ENCODE assay signal across 8 cellular contexts in genomic region chr10:5411941-5412276, GRCh38. TPM values are rescaled to one million over a fixed set of nuclear protein-coding genes. Genes with fewer than 3 reads are reported as not detected.
DNase-seq lines count a peak whose midpoint lies in the region; ATAC-seq and TF ChIP-seq lines count a peak whose summit lies in the region.
"Had no signal": no experiment of that assay in that cellular context is flagged by ENCODE, and none has a peak within 500 bp of the region (broad histone marks: within the 10 kb centered on the region; RNA-seq: fewer than 3 reads in every experiment).

No MANE protein-coding gene starts in this region.

- TF ChIP-seq CTCF in H9 (conservative IDR thresholded peaks at IDR 0.05), result no peak
- TF ChIP-seq CTCF in OCI-LY1 (IDR thresholded peaks at IDR 0.05; ENCODE audit: low read length), result no peak
- TF ChIP-seq CTCF in foreskin keratinocyte (conservative IDR thresholded peaks at IDR 0.05), result no peak
- TF ChIP-seq CTCF in spleen (IDR thresholded peaks at IDR 0.05 in 8 of 11, conservative IDR thresholded peaks at IDR 0.05 in 3 of 11), result no peak
- no peak for TF ChIP-seq CTCF in adrenal gland (IDR thresholded peaks at IDR 0.05)

- intact Hi-C loops in spleen (cut with DNase I; ENCODE audit: low total_unique reads), result no loop called here
- intact Hi-C loops in adrenal gland (cut with DNase I), result no loop called here

- H3K14ac ChIP-seq in H9 (ENCODE audit: insufficient read depth, low read length), result no peak overlapping the region

- no peaks in the 10 kb centered on the region for H3K9me2 ChIP-seq in OCI-LY1 (ENCODE audit: low read depth, low read length)

- H3K9ac ChIP-seq in H9 (ENCODE audit: extremely low read depth, insufficient read length, low read length) (no peak overlapping the region), OCI-LY1 (ENCODE audit: low read length) (peak overlapping the region; percentile 80)

- H2AFZ ChIP-seq in H9 (ENCODE audit: low read length), result no peak overlapping the region
- H2AFZ ChIP-seq in OCI-LY1 (ENCODE audit: low read length), result peak overlapping the region; percentile 97

- H3K4me1 ChIP-seq in H9 (ENCODE audit: insufficient read depth, low read length) (no peaks in the 10 kb centered on the region; the same call in 1 of the 2 replicates), OCI-LY1 (ENCODE audit: insufficient read depth, low read length, severe bottlenecking) (peaks cover 20% of the 10 kb centered on the region), foreskin keratinocyte (peaks cover 14% of the 10 kb centered on the region), spleen (peaks cover 0 to 21% (median 12%) of the 10 kb centered on the region in 6 donors), adrenal gland (replicated peaks in 1 of 2) (peaks cover 0 to 4% of the 10 kb centered on the region in 2 donors)

- peaks cover 16 to 17% of the 10 kb centered on the region in 2 experiments for H3K4me1 Mint-ChIP-seq in H9

- H3K79me2 ChIP-seq in H9 (ENCODE audit: insufficient read depth, low read length) (peaks cover 16% of the 10 kb centered on the region; the same call in 1 of the 2 replicates), OCI-LY1 (ENCODE audit: insufficient read depth, low read length) (peaks cover 30% of the 10 kb centered on the region)

- TF ChIP-seq POLR2A in spleen (IDR thresholded peaks at IDR 0.05) (no peak), adrenal gland (IDR thresholded peaks at IDR 0.05) (no peak)

- H3K4ac ChIP-seq in H9 (ENCODE audit: low read depth, low read length), result no peak overlapping the region

- no peak overlapping the region for H2BK20ac ChIP-seq in H9 (ENCODE audit: low read depth, low read length, poor library complexity, severe bottlenecking)

- ATAC-seq in foreskin keratinocyte (no peak), GM18873 (IDR thresholded peaks at IDR 0.05; ENCODE audit: low FRiP score, unreplicated experiment) (no peak)

- H2BK120ac ChIP-seq in H9 (ENCODE audit: low read depth, low read length, poor library complexity, severe bottlenecking), result no peak overlapping the region

- no peak overlapping the region for H4K8ac ChIP-seq in H9 (replicated peaks; ENCODE audit: insufficient read length, low read depth, low read length)

- H2BK5ac ChIP-seq in H9 (ENCODE audit: insufficient read length, low read length), result no peak overlapping the region

- no peak overlapping the region for H2AK5ac ChIP-seq in H9 (ENCODE audit: insufficient read length, low read length)

- no peak overlapping the region for H4K5ac ChIP-seq in H9 (ENCODE audit: insufficient read length, low read depth, low read length)

- H3K79me1 ChIP-seq in H9 (ENCODE audit: insufficient read depth, low read depth, low read length, poor library complexity, severe bottlenecking), result no peaks in the 10 kb centered on the region

- H3K36me3 ChIP-seq in OCI-LY1 (ENCODE audit: insufficient read depth, low read length) (peaks cover 9% of the 10 kb centered on the region), spleen (no peaks in the 10 kb centered on the region), adrenal gland (replicated peaks in 1 of 2) (no peaks in the 10 kb centered on the region)

- no peak overlapping the region for H3T11ph ChIP-seq in H9 (ENCODE audit: low read length)

- no peak for DNase-seq in H9
- no peak for DNase-seq in foreskin keratinocyte
- no peak for DNase-seq in spleen
- DNase-seq in stimulated activated CD4-positive, alpha-beta T cell treated with anti-CD3 and anti-CD28 coated beads, Interleukin-4, amount 100 ng/mL, for 24 hours, result no peak
- DNase-seq in adrenal gland, result no peak

- no peak overlapping the region for H3K27ac Mint-ChIP-seq in H9

- H3K27me3 ChIP-seq in H9 (ENCODE audit: insufficient read depth, low read length), result no peaks in the 10 kb centered on the region
- H3K27me3 ChIP-seq in OCI-LY1 (ENCODE audit: insufficient read depth, low read length), result no peaks in the 10 kb centered on the region
- no peaks in the 10 kb centered on the region for H3K27me3 ChIP-seq in foreskin keratinocyte
- peaks cover 0 to 16% (median 0%) of the 10 kb centered on the region in 7 donors for H3K27me3 ChIP-seq in spleen (replicated peaks in 1 of 7)
- peaks cover 5% of the 10 kb centered on the region for H3K27me3 ChIP-seq in adrenal gland

- H2BK15ac ChIP-seq in H9 (ENCODE audit: low read depth, low read length), result no peak overlapping the region

- H4K20me1 ChIP-seq in H9 (ENCODE audit: control insufficient read depth, insufficient read depth, insufficient read length) (no peaks in the 10 kb centered on the region), OCI-LY1 (ENCODE audit: insufficient read depth, low read length) (no peaks in the 10 kb centered on the region)

- peaks cover 1% of the 10 kb centered on the region; the same call in 1 of the 2 replicates for H3K27me3 Mint-ChIP-seq in H9 (ENCODE audit: low read depth)

- H3F3A ChIP-seq in OCI-LY1 (ENCODE audit: insufficient read depth, low read length), result no peaks in the 10 kb centered on the region

- H3K36me3 Mint-ChIP-seq in H9 (ENCODE audit: insufficient read depth in 1 of 3, low read depth in 3 of 3), result peaks cover 3 to 6% (median 4%) of the 10 kb centered on the region in 3 experiments; a peak in 6 of 7 replicates

- no peak overlapping the region for H2BK12ac ChIP-seq in H9 (ENCODE audit: insufficient read length, low read depth, low read length)

- no peak overlapping the region for H3K23ac ChIP-seq in H9 (ENCODE audit: insufficient read length, low read depth, low read length)

- no peak overlapping the region for H3K27ac ChIP-seq in H9 (ENCODE audit: insufficient read length, low read depth, low read length)
- no peak overlapping the region for H3K27ac ChIP-seq in OCI-LY1 (ENCODE audit: low read depth, low read length, poor library complexity, severe bottlenecking)
- H3K27ac ChIP-seq in foreskin keratinocyte, result peak overlapping the region; percentile 91
- no peak overlapping the region for H3K27ac ChIP-seq in spleen
- H3K27ac ChIP-seq in adrenal gland, result peak overlapping the region in 1 of 5 donors; percentile 65

- H3K9me3 ChIP-seq in H9 (ENCODE audit: control insufficient read depth, low read depth, low read length), result no peaks in the 10 kb centered on the region
- 0 out of 2 replicates have a peak, but pooled peaks cover 6% of the 10 kb centered on the region for H3K9me3 ChIP-seq in OCI-LY1 (ENCODE audit: low read length)
- peaks cover 0 to 5% (median 0%) of the 10 kb centered on the region in 8 donors for H3K9me3 ChIP-seq in spleen
- H3K9me3 ChIP-seq in adrenal gland (replicated peaks in 1 of 3), result no peaks in the 10 kb centered on the region

- H3K4me2 ChIP-seq in H9 (ENCODE audit: insufficient read depth, insufficient read length, low read length) (peak overlapping the region; percentile 6), OCI-LY1 (ENCODE audit: low read length) (peak overlapping the region; percentile 93)

- H3K4me3 ChIP-seq in OCI-LY1 (ENCODE audit: low read depth, low read length, poor library complexity, severe bottlenecking) (peak overlapping the region; percentile 84), spleen (peak overlapping the region in 6 of 8 donors; percentile 71 to 96 (median 76)), adrenal gland (peak overlapping the region in 2 of 4 donors; percentile 62 to 84)

- peaks cover 12 to 20% of the 10 kb centered on the region in 2 experiments for H3K9me3 Mint-ChIP-seq in H9

- no peak overlapping the region; a peak in 1 of 5 replicates for H3K4me3 Mint-ChIP-seq in H9

- whole genome bisulfite sequencing in H9 (ENCODE audit: extremely low coverage, insufficient read length, low lambda C conversion rate), result no CpG with 5 or more reads among the region's 3 CpGs
- 43 to 51% (median 47%) methylated on average over 3 of the region's 3 CpGs for WGBS in spleen, 5 donors
- WGBS in adrenal gland, 4 donors, result 27 to 37% (median 34%) methylated on average over 3 of the region's 3 CpGs

- no peak overlapping the region for H3K18ac ChIP-seq in H9 (ENCODE audit: insufficient read length, low read depth, low read length)

- H3K56ac ChIP-seq in H9 (ENCODE audit: insufficient read length, low read depth, low read length), result no peak overlapping the region

- H3K23me2 ChIP-seq in H9 (ENCODE audit: insufficient read length, low read depth, low read length, poor library complexity, severe bottlenecking), result peaks cover 5% of the 10 kb centered on the region

- no peak overlapping the region for H4K91ac ChIP-seq in H9 (ENCODE audit: insufficient read length, low read depth, low read length)

RNA-seq across cellular contexts. Expression of gene NET1, which starts 0.4 kb away (rescaled TPM):
- total RNA-seq in H9 (2021) (50.6 and 57.5 TPM in 2 replicates), foreskin keratinocyte (164 and 203 TPM in 2 replicates), spleen (10 to 100 TPM in 6 of 7 donors, 1 to 10 TPM in 1; 4.6 to 19.5 (median 14.7) TPM), adrenal gland (10 to 100 TPM; 13.3 to 26.2 (median 22.1) TPM)
- polyA plus RNA-seq in foreskin keratinocyte (63.4 and 64.3 TPM in 2 replicates), spleen (1 to 10 TPM; 6.1 to 8.2 (median 6.9) TPM), adrenal gland (10 to 100 TPM in 2 of 3 donors, 1 to 10 TPM in 1; 8.7 to 14.1 (median 12.4) TPM)

RNA-seq across cellular contexts. Expression of gene TUBAL3, which starts 7.3 kb away (rescaled TPM):
- not detected in 2 replicates for total RNA-seq in H9 (2021)
- total RNA-seq in foreskin keratinocyte, result 0.60 and 1.1 TPM in 2 replicates
- polyA plus RNA-seq in foreskin keratinocyte, result 0.35 and 1.0 TPM in 2 replicates
- not detected for total RNA-seq in spleen
- not detected for polyA plus RNA-seq in spleen
- not detected for total RNA-seq in adrenal gland
- not detected for polyA plus RNA-seq in adrenal gland
- total RNA-seq: M059J had no signal

RNA-seq across cellular contexts. Expression of gene UCN3, which starts 47.1 kb away (rescaled TPM):
- total RNA-seq in H9 (2021) (not detected in 2 replicates), foreskin keratinocyte (not detected in 2 replicates), spleen (not detected), adrenal gland (under 1 TPM in 1 of 8 donors, not detected in 7; 0.55 TPM)
- polyA plus RNA-seq in foreskin keratinocyte (not detected in 2 replicates), spleen (not detected), adrenal gland (1 to 10 TPM in 1 of 3 donors, under 1 TPM in 2; 0.20 to 1.0 (median 0.20) TPM)
- total RNA-seq: M059J had no signal
